In genomic region chr1:111182052-111182451, GRCh38 we compare ENCODE assay signal across 19 cellular contexts. TPM values are rescaled to one million over a fixed set of nuclear protein-coding genes. Genes with fewer than 3 reads are reported as not detected.
DNase-seq lines count a peak whose midpoint lies in the region; ATAC-seq and TF ChIP-seq lines count a peak whose summit lies in the region.
"Had no signal": no experiment of that assay in that cellular context is flagged by ENCODE, and none has a peak within 500 bp of the region (broad histone marks: within the 10 kb centered on the region; RNA-seq: fewer than 3 reads in every experiment).

No MANE protein-coding gene starts in this region.

- H3K27me3 Mint-ChIP-seq in activated CD8-positive, alpha-beta T cell treated with anti-CD3 and anti-CD28 coated beads for 36 hours: no peaks in the 10 kb centered on the region
- H3K27me3 Mint-ChIP-seq in activated CD8-positive, alpha-beta T cell treated with anti-CD3 and anti-CD28 coated beads, Interleukin-2, amount 10 ng/mL, durations not matched to agents 7 days and 5 days (ENCODE audit: low read depth): no peaks in the 10 kb centered on the region
- H3K27me3 Mint-ChIP-seq in CD8-positive, alpha-beta memory T cell: no peaks in the 10 kb centered on the region
- no peaks in the 10 kb centered on the region for H3K27me3 Mint-ChIP-seq in central memory CD8-positive, alpha-beta T cell
- no peaks in the 10 kb centered on the region for H3K27me3 Mint-ChIP-seq in natural killer cell (ENCODE audit: low read depth in 2 of 2)

- H3K4me1 ChIP-seq in CD8-positive, alpha-beta memory T cell (ENCODE audit: insufficient read depth, low read length): peaks cover 19% of the 10 kb centered on the region

- H3K4me1 Mint-ChIP-seq in activated CD8-positive, alpha-beta T cell treated with anti-CD3 and anti-CD28 coated beads for 36 hours (ENCODE audit: low read depth): peaks cover 59% of the 10 kb centered on the region
- H3K4me1 Mint-ChIP-seq in activated CD8-positive, alpha-beta T cell treated with anti-CD3 and anti-CD28 coated beads, Interleukin-2, amount 10 ng/mL, durations not matched to agents 7 days and 5 days (ENCODE audit: low read depth): peaks cover 21% of the 10 kb centered on the region
- H3K4me1 Mint-ChIP-seq in CD8-positive, alpha-beta memory T cell: peaks cover 60 to 88% (median 84%) of the 10 kb centered on the region in 3 donors
- peaks cover 60% of the 10 kb centered on the region for H3K4me1 Mint-ChIP-seq in central memory CD8-positive, alpha-beta T cell
- peaks cover 59 to 68% of the 10 kb centered on the region in 2 donors for H3K4me1 Mint-ChIP-seq in natural killer cell
- H3K4me1 Mint-ChIP-seq: GM23338 had no signal

- no peaks in the 10 kb centered on the region for H3K9me3 ChIP-seq in CD8-positive, alpha-beta memory T cell (ENCODE audit: low read length)

- POLR2A ChIA-PET in activated CD8-positive, alpha-beta T cell treated with anti-CD3 and anti-CD28 coated beads for 36 hours (lab: Charles Lee): interaction anchor here (1.1 to 5.6 kb wide), 2 partner anchors 11 to 18 kb away, joined by 3 to 34 read pairs; no protein-coding TSS in a partner anchor
- POLR2A ChIA-PET in activated CD8-positive, alpha-beta T cell treated with anti-CD3 and anti-CD28 coated beads, Interleukin-2, amount 10 ng/mL, durations not matched to agents 7 days and 5 days (lab: Charles Lee): interaction anchor here (0.6 to 2.7 kb wide), 4 partner anchors 10 to 280 kb away, joined by 4 to 13 read pairs (median 6); no protein-coding TSS in a partner anchor
- POLR2A ChIA-PET in CD8-positive, alpha-beta memory T cell (lab: Charles Lee): interaction anchor here (0.5 to 1.1 kb wide), 3 partner anchors 7 to 33 kb away, joined by 3 to 10 read pairs (median 3); no protein-coding TSS in a partner anchor

- no peak overlapping the region for H3K27ac ChIP-seq in CD8-positive, alpha-beta memory T cell (ENCODE audit: low read depth, low read length)

- peak overlapping the region; percentile 37 for H3K27ac Mint-ChIP-seq in activated CD8-positive, alpha-beta T cell treated with anti-CD3 and anti-CD28 coated beads for 36 hours
- no peak overlapping the region for H3K27ac Mint-ChIP-seq in activated CD8-positive, alpha-beta T cell treated with anti-CD3 and anti-CD28 coated beads, Interleukin-2, amount 10 ng/mL, durations not matched to agents 7 days and 5 days
- peak overlapping the region; percentile 33 to 85 (median 64) for H3K27ac Mint-ChIP-seq in CD8-positive, alpha-beta memory T cell
- peak overlapping the region; percentile 69 for H3K27ac Mint-ChIP-seq in central memory CD8-positive, alpha-beta T cell (ENCODE audit: low read depth)
- peak overlapping the region; percentile 91 to 95 for H3K27ac Mint-ChIP-seq in natural killer cell
- H3K27ac Mint-ChIP-seq: GM23338 had no signal

- intact Hi-C loops in activated CD8-positive, alpha-beta T cell treated with anti-CD3 and anti-CD28 coated beads for 36 hours (cut with micrococcal nuclease): no loop called here
- intact Hi-C loops in natural killer cell (cut with micrococcal nuclease): no loop called here

- ATAC-seq in activated CD8-positive, alpha-beta T cell treated with anti-CD3 and anti-CD28 coated beads for 36 hours: no peak
- no peak for ATAC-seq in activated CD8-positive, alpha-beta T cell treated with anti-CD3 and anti-CD28 coated beads, Interleukin-2, amount 10 ng/mL, durations not matched to agents 7 days and 5 days
- ATAC-seq in central memory CD8-positive, alpha-beta T cell (replicated peaks; ENCODE audit: extremely low read depth, poor library complexity, severe bottlenecking): no peak
- no peak for ATAC-seq in natural killer cell
- ATAC-seq: GM23338, PC-3 had no signal

- no peak overlapping the region for H3K4me3 Mint-ChIP-seq in activated CD8-positive, alpha-beta T cell treated with anti-CD3 and anti-CD28 coated beads for 36 hours
- H3K4me3 Mint-ChIP-seq in activated CD8-positive, alpha-beta T cell treated with anti-CD3 and anti-CD28 coated beads, Interleukin-2, amount 10 ng/mL, durations not matched to agents 7 days and 5 days: no peak overlapping the region
- no peak overlapping the region for H3K4me3 Mint-ChIP-seq in CD8-positive, alpha-beta memory T cell
- H3K4me3 Mint-ChIP-seq in central memory CD8-positive, alpha-beta T cell: no peak overlapping the region
- H3K4me3 Mint-ChIP-seq in natural killer cell: no peak overlapping the region
- H3K4me3 Mint-ChIP-seq: GM23338 had no signal

- DNase-seq in activated CD8-positive, alpha-beta T cell treated with anti-CD3 and anti-CD28 coated beads for 36 hours: no peak
- no peak for DNase-seq in activated CD8-positive, alpha-beta T cell treated with anti-CD3 and anti-CD28 coated beads, Interleukin-2, amount 10 ng/mL, durations not matched to agents 7 days and 5 days
- no peak for DNase-seq in CD8-positive, alpha-beta memory T cell
- no peak for DNase-seq in central memory CD8-positive, alpha-beta T cell (ENCODE audit: low spot score in 2 of 2)
- DNase-seq in natural killer cell (no peak), OCI-M2 (lab: John Stamatoyannopoulos, UW; ENCODE audit: unreplicated experiment) (no peak), NCI-H1417 treated with DMSO at 0.1 percent for 48 hours (lab: John Stamatoyannopoulos, UW) (no peak), occipital lobe (lab: John Stamatoyannopoulos, UW) (no peak)
- DNase-seq: 8988T, C1 segment of cervical spinal cord, DMS79, MV-4-11, NCI-H2107, NCI-H226, NCI-H526 treated with DMSO at 0.1 percent for 48 hours, PC-3 had no signal

- no peaks in the 10 kb centered on the region for H3K9me3 Mint-ChIP-seq in activated CD8-positive, alpha-beta T cell treated with anti-CD3 and anti-CD28 coated beads for 36 hours
- H3K9me3 Mint-ChIP-seq in activated CD8-positive, alpha-beta T cell treated with anti-CD3 and anti-CD28 coated beads, Interleukin-2, amount 10 ng/mL, durations not matched to agents 7 days and 5 days (ENCODE audit: insufficient read depth): no peaks in the 10 kb centered on the region
- no peaks in the 10 kb centered on the region for H3K9me3 Mint-ChIP-seq in CD8-positive, alpha-beta memory T cell
- H3K9me3 Mint-ChIP-seq in central memory CD8-positive, alpha-beta T cell: no peaks in the 10 kb centered on the region
- H3K9me3 Mint-ChIP-seq in natural killer cell: no peaks in the 10 kb centered on the region
- H3K9me3 Mint-ChIP-seq: GM23338 had no signal

- H3K27me3 ChIP-seq in CD8-positive, alpha-beta memory T cell (ENCODE audit: insufficient read depth, low read length, poor library complexity, severe bottlenecking): no peaks in the 10 kb centered on the region

- H3K36me3 Mint-ChIP-seq in activated CD8-positive, alpha-beta T cell treated with anti-CD3 and anti-CD28 coated beads for 36 hours (ENCODE audit: low read depth): peaks cover 65% of the 10 kb centered on the region
- H3K36me3 Mint-ChIP-seq in activated CD8-positive, alpha-beta T cell treated with anti-CD3 and anti-CD28 coated beads, Interleukin-2, amount 10 ng/mL, durations not matched to agents 7 days and 5 days (ENCODE audit: low read depth): peaks cover 78% of the 10 kb centered on the region
- peaks cover 0 to 74% (median 19%) of the 10 kb centered on the region in 3 donors for H3K36me3 Mint-ChIP-seq in CD8-positive, alpha-beta memory T cell
- peaks cover 38% of the 10 kb centered on the region for H3K36me3 Mint-ChIP-seq in central memory CD8-positive, alpha-beta T cell (ENCODE audit: insufficient read depth)
- H3K36me3 Mint-ChIP-seq in natural killer cell: peaks cover 18% of the 10 kb centered on the region

- CTCF ChIA-PET in activated CD8-positive, alpha-beta T cell treated with anti-CD3 and anti-CD28 coated beads for 36 hours (lab: Charles Lee): interaction anchor here (1.2 to 1.6 kb wide), 5 partner anchors 18 to 326 kb away, joined by 3 to 6 read pairs (median 4); no protein-coding TSS in a partner anchor
- CTCF ChIA-PET in activated CD8-positive, alpha-beta T cell treated with anti-CD3 and anti-CD28 coated beads, Interleukin-2, amount 10 ng/mL, durations not matched to agents 7 days and 5 days (lab: Charles Lee): interaction anchor here (1.3 to 2.6 kb wide), 8 partner anchors 9 to 218 kb away, joined by 3 to 13 read pairs (median 8); partner anchors contain the start of gene DENND2D
- CTCF ChIA-PET in CD8-positive, alpha-beta memory T cell (lab: Charles Lee): interaction anchor here (1.6 kb wide), 2 partner anchors 14 to 41 kb away, joined by 5 to 6 read pairs; no protein-coding TSS in a partner anchor

- TF ChIP-seq CTCF in activated CD8-positive, alpha-beta T cell treated with anti-CD3 and anti-CD28 coated beads for 36 hours (IDR thresholded peaks at IDR 0.05): no peak
- TF ChIP-seq CTCF in natural killer cell (IDR thresholded peaks at IDR 0.05): no peak

- H3K36me3 ChIP-seq in CD8-positive, alpha-beta memory T cell (ENCODE audit: insufficient read depth, low read length): peaks cover 23% of the 10 kb centered on the region

- no peak overlapping the region for H3K4me3 ChIP-seq in CD8-positive, alpha-beta memory T cell (ENCODE audit: low read length)
- H3K4me3 ChIP-seq: GM23338 had no signal

RNA-seq across cellular contexts. Expression of gene DENND2D, which starts 18.4 kb away (rescaled TPM):
- total RNA-seq in activated CD8-positive, alpha-beta T cell treated with anti-CD3 and anti-CD28 coated beads for 36 hours: 100 to 1,000 TPM; 201 to 208 TPM
- 100 to 1,000 TPM; 262 to 275 TPM for total RNA-seq in activated CD8-positive, alpha-beta T cell treated with anti-CD3 and anti-CD28 coated beads, Interleukin-2, amount 10 ng/mL, durations not matched to agents 7 days and 5 days
- 100 to 1,000 TPM; 185 to 196 TPM for total RNA-seq in CD8-positive, alpha-beta memory T cell
- 258 TPM for polyA plus RNA-seq in CD8-positive, alpha-beta memory T cell
- total RNA-seq in natural killer cell: 100 to 1,000 TPM; 203 to 297 (median 203) TPM
- 0.94 TPM for total RNA-seq in occipital lobe
- total RNA-seq: G401, HT1080 had no signal

RNA-seq across cellular contexts. Expression of gene CEPT1, which starts 42.0 kb away (rescaled TPM):
- total RNA-seq in activated CD8-positive, alpha-beta T cell treated with anti-CD3 and anti-CD28 coated beads for 36 hours: 10 to 100 TPM; 36.0 to 38.6 TPM
- total RNA-seq in activated CD8-positive, alpha-beta T cell treated with anti-CD3 and anti-CD28 coated beads, Interleukin-2, amount 10 ng/mL, durations not matched to agents 7 days and 5 days: 10 to 100 TPM; 36.6 to 37.5 TPM
- total RNA-seq in CD8-positive, alpha-beta memory T cell: 10 to 100 TPM; 38.9 to 41.3 TPM
- polyA plus RNA-seq in CD8-positive, alpha-beta memory T cell: 23.4 TPM
- total RNA-seq in natural killer cell (10 to 100 TPM; 35.4 to 49.5 (median 40.9) TPM), occipital lobe (51.0 TPM)

RNA-seq across cellular contexts. Expression of gene DRAM2, which starts 42.2 kb away (rescaled TPM):
- total RNA-seq in activated CD8-positive, alpha-beta T cell treated with anti-CD3 and anti-CD28 coated beads for 36 hours: 10 to 100 TPM; 27.5 to 37.2 TPM
- total RNA-seq in activated CD8-positive, alpha-beta T cell treated with anti-CD3 and anti-CD28 coated beads, Interleukin-2, amount 10 ng/mL, durations not matched to agents 7 days and 5 days: 10 to 100 TPM; 27.5 to 29.3 TPM
- total RNA-seq in CD8-positive, alpha-beta memory T cell: 10 to 100 TPM; 25.0 to 27.8 TPM
- polyA plus RNA-seq in CD8-positive, alpha-beta memory T cell: 69.3 TPM
- total RNA-seq in natural killer cell: 10 to 100 TPM; 35.8 to 40.8 (median 36.4) TPM
- total RNA-seq in occipital lobe: 59.6 TPM

RNA-seq across cellular contexts. Expression of gene CHI3L2, which starts 45.5 kb away (rescaled TPM):
- total RNA-seq in activated CD8-positive, alpha-beta T cell treated with anti-CD3 and anti-CD28 coated beads for 36 hours: 10 to 100 TPM in 1 of 2 experiments, 1 to 10 TPM in 1; 9.2 to 10.4 TPM
- total RNA-seq in activated CD8-positive, alpha-beta T cell treated with anti-CD3 and anti-CD28 coated beads, Interleukin-2, amount 10 ng/mL, durations not matched to agents 7 days and 5 days: 10 to 100 TPM; 23.8 to 27.0 TPM
- 1 to 10 TPM; 1.6 to 1.9 TPM for total RNA-seq in CD8-positive, alpha-beta memory T cell
- polyA plus RNA-seq in CD8-positive, alpha-beta memory T cell: 20.8 TPM
- total RNA-seq in natural killer cell (10 to 100 TPM; 13.5 to 21.1 (median 17.0) TPM), occipital lobe (0.47 TPM)
- total RNA-seq: G401, GM23338 had no signal

Comparison
In these comparisons a context has a peak if more than half of its experiments do, and no peak if none do; other contexts are left out.
1. RNA of gene DENND2D, which starts 18.4 kb away (total RNA-seq): 262 to 275 TPM in activated CD8-positive, alpha-beta T cell treated with anti-CD3 and anti-CD28 coated beads, Interleukin-2, amount 10 ng/mL, durations not matched to agents 7 days and 5 days, 201 to 208 TPM in activated CD8-positive, alpha-beta T cell treated with anti-CD3 and anti-CD28 coated beads for 36 hours, 203 to 297 TPM in natural killer cell and 185 to 196 TPM in CD8-positive, alpha-beta memory T cell; 0.94 TPM in occipital lobe (single experiment); every median in the first group is over 10 times any median in the second.